In genomic region chr3:184669578-184669977, GRCh38 we compare ENCODE assay signal across 15 cellular contexts. TPM values are rescaled to one million over a fixed set of nuclear protein-coding genes. Genes with fewer than 3 reads are reported as not detected.
A peak's percentile ranks its signal among the peaks of the same experiment; 100 is the strongest.
DNase-seq lines count a peak whose midpoint lies in the region; ATAC-seq and TF ChIP-seq lines count a peak whose summit lies in the region.
"Had no signal": no experiment of that assay in that cellular context is flagged by ENCODE, and none has a peak within 500 bp of the region (broad histone marks: within the 10 kb centered on the region; RNA-seq: fewer than 3 reads in every experiment).

No MANE protein-coding gene starts in this region.

- no peak overlapping the region for H4K8ac ChIP-seq in trophoblast cell (ENCODE audit: low read depth, low read length)

- no peak overlapping the region for H3K18ac ChIP-seq in trophoblast cell (ENCODE audit: low read length)

- H2AK5ac ChIP-seq in trophoblast cell (ENCODE audit: low read length): no peak overlapping the region

- no peak overlapping the region for H3K23ac ChIP-seq in trophoblast cell (ENCODE audit: low read length)

- no peaks in the 10 kb centered on the region for H3K9me3 ChIP-seq in SK-N-SH
- no peaks in the 10 kb centered on the region for H3K9me3 ChIP-seq in trophoblast cell (ENCODE audit: insufficient read depth, low read depth, low read length)
- H3K9me3 ChIP-seq: BLaER1, Caco-2 had no signal

- no peak overlapping the region for H3K4ac ChIP-seq in trophoblast cell (ENCODE audit: low read depth, low read length)

- no peaks in the 10 kb centered on the region for H3K9me2 ChIP-seq in SK-N-SH

- no peak overlapping the region for H2AFZ ChIP-seq in SK-N-SH (ENCODE audit: low read depth)
- H2AFZ ChIP-seq in trophoblast cell (ENCODE audit: insufficient read depth, low read length, poor library complexity): no peak overlapping the region
- H2AFZ ChIP-seq: GM23248 had no signal

- H3F3A ChIP-seq in SK-N-SH (replicated peaks; ENCODE audit: insufficient read depth): no peaks in the 10 kb centered on the region

- H3K9ac ChIP-seq in SK-N-SH: no peak overlapping the region
- no peak overlapping the region for H3K9ac ChIP-seq in trophoblast cell (ENCODE audit: low read length)
- H3K9ac ChIP-seq: BLaER1, GM23248 had no signal

- CTCF ChIA-PET in SK-N-SH (lab: Yijun Ruan, JAX): no interaction called here

- WGBS in SK-N-SH (ENCODE audit: low lambda C conversion rate): 8% methylated on average over 4 of the region's 7 CpGs
- WGBS in trophoblast cell (ENCODE audit: extremely low coverage, insufficient coverage, insufficient read length): no CpG with 5 or more reads among the region's 7 CpGs

- POLR2A ChIA-PET in SK-N-SH (lab: Yijun Ruan, JAX): interaction anchor here (1.0 kb wide), 1 partner anchor 42 kb away, joined by 4 read pairs; the partner anchor contains the start of gene MAGEF1

- TF ChIP-seq CTCF in SK-N-SH (IDR thresholded peaks at IDR 0.05): no peak

- no peaks in the 10 kb centered on the region for H3K79me2 ChIP-seq in SK-N-SH (ENCODE audit: insufficient read depth)
- no peaks in the 10 kb centered on the region for H3K79me2 ChIP-seq in trophoblast cell (ENCODE audit: control insufficient read depth, insufficient read depth, low read length, poor library complexity)

- H3K27ac ChIP-seq in SK-N-SH (ENCODE audit: low read depth in 2 of 2, low read length in 1 of 2) (no peak overlapping the region), trophoblast cell (ENCODE audit: low read depth, low read length) (no peak overlapping the region)
- H3K27ac ChIP-seq: BLaER1, C4-2B, GM23248 had no signal

- intact Hi-C loops in posterior vena cava (cut with DNase I): no loop called here

- peak; percentile 71 for DNase-seq in ELF-1 (ENCODE audit: low read depth, low spot score)
- peak; percentile 63 for DNase-seq in SK-N-SH
- peak; percentile 83 to 89 for DNase-seq in trophoblast cell
- DNase-seq in posterior vena cava (ENCODE audit: low spot score): no peak
- DNase-seq in DMS114 treated with DMSO at 0.1 percent for 48 hours (lab: John Stamatoyannopoulos, UW; ENCODE audit: unreplicated experiment): no peak
- DNase-seq: Caco-2; CD4-positive, CD25-positive, alpha-beta regulatory T cell; CD8-positive, alpha-beta T cell; DMS79; GM23248; H7; HCEC 1CT had no signal

- no peak overlapping the region for H3K4me2 ChIP-seq in SK-N-SH
- H3K4me2 ChIP-seq in trophoblast cell (ENCODE audit: low read length): no peak overlapping the region
- H3K4me2 ChIP-seq: BLaER1 had no signal

- TF ChIP-seq RAD21 in SK-N-SH (IDR thresholded peaks at IDR 0.05; ENCODE audit: low read length): no peak; the same call in 1 of the 2 replicates

- H3K27me3 ChIP-seq in SK-N-SH (ENCODE audit: insufficient read depth) (no peaks in the 10 kb centered on the region; the same call in 1 of the 2 replicates), trophoblast cell (ENCODE audit: insufficient read depth, low read length) (no peaks in the 10 kb centered on the region)
- H3K27me3 ChIP-seq: BLaER1 had no signal

- ATAC-seq in GM18907 (IDR thresholded peaks at IDR 0.05; ENCODE audit: unreplicated experiment): no peak
- ATAC-seq: CD8-positive, alpha-beta T cell had no signal

- no peak overlapping the region for H2BK5ac ChIP-seq in trophoblast cell (ENCODE audit: low read depth, low read length, poor library complexity)

- H4K12ac ChIP-seq in trophoblast cell (ENCODE audit: low read depth, low read length): no peak overlapping the region

- H3K4me1 ChIP-seq in SK-N-SH (ENCODE audit: control insufficient read depth in 1 of 2, insufficient read depth in 2 of 2, low read depth in 1 of 2, low read length in 1 of 2) (peaks cover 0 to 9% of the 10 kb centered on the region in 2 experiments; a peak in 1 of 4 replicates), trophoblast cell (ENCODE audit: control insufficient read depth in 1 of 2, insufficient read depth in 2 of 2, low read length in 2 of 2) (peaks cover 9 to 19% of the 10 kb centered on the region in 2 experiments)

- H3K79me1 ChIP-seq in trophoblast cell (ENCODE audit: low read length): no peaks in the 10 kb centered on the region

- no peaks in the 10 kb centered on the region for H4K20me1 ChIP-seq in SK-N-SH (ENCODE audit: insufficient read depth)
- H4K20me1 ChIP-seq: BLaER1 had no signal

- TF ChIP-seq EP300 in SK-N-SH (IDR thresholded peaks at IDR 0.05; ENCODE audit: borderline replicate concordance in 1 of 2, low read depth in 1 of 2, low read length in 1 of 2): peak in 1 of 2 experiments; percentile 8; a peak in 1 of 4 replicates

- no peak overlapping the region for H2BK120ac ChIP-seq in trophoblast cell (ENCODE audit: insufficient read depth, low read length, poor library complexity)

- H3K4me3 ChIP-seq in SK-N-SH (ENCODE audit: low read depth in 2 of 2, low read length in 1 of 2): no peak overlapping the region
- H3K4me3 ChIP-seq in trophoblast cell (ENCODE audit: low read depth, low read length): no peak overlapping the region
- H3K4me3 ChIP-seq: BLaER1, GM23248 had no signal

- no peak overlapping the region for H2BK12ac ChIP-seq in trophoblast cell (ENCODE audit: low read length)

- no peak overlapping the region for H3K14ac ChIP-seq in trophoblast cell (ENCODE audit: low read length)

- no peaks in the 10 kb centered on the region for H3K36me3 ChIP-seq in SK-N-SH (replicated peaks in 1 of 2; ENCODE audit: control insufficient read depth in 1 of 2, insufficient read depth in 2 of 2, low read length in 1 of 2)
- H3K36me3 ChIP-seq in trophoblast cell (ENCODE audit: control insufficient read depth in 1 of 2, insufficient read depth in 2 of 2, low read length in 2 of 2): no peaks in the 10 kb centered on the region
- H3K36me3 ChIP-seq: BLaER1 had no signal

- no peak overlapping the region for H4K91ac ChIP-seq in trophoblast cell (ENCODE audit: low read depth, low read length)

TF ChIP-seq in SK-N-SH, 30 proteins besides CTCF, POLR2A, EP300 and RAD21:
- TF ChIP-seq EZH2phosphoT487 (IDR thresholded peaks at IDR 0.05; ENCODE audit: borderline replicate concordance, low read depth) (no peak), MXI1 (IDR thresholded peaks at IDR 0.05; ENCODE audit: low read depth, low read length) (peak; percentile 41; the same call in 1 of the 2 replicates), SMC3 (IDR thresholded peaks at IDR 0.05; ENCODE audit: low read depth, low read length) (0 out of 2 replicates have a peak, but pooled peaks have one; percentile 2), GATA2 (CRISPR knock-in tag; IDR thresholded peaks at IDR 0.05) (peak; percentile 72), FOXJ3 (CRISPR knock-in tag; IDR thresholded peaks at IDR 0.05) (no peak)

RNA-seq across cellular contexts. Expression of gene MAGEF1, which starts 42.3 kb away (rescaled TPM):
- polyA plus RNA-seq in SK-N-SH (2012; rRNA removed): 38.1 and 45.2 TPM in 2 replicates
- polyA plus RNA-seq in SK-N-SH (2012; cell fraction: cytosol; rRNA removed): 52.0 and 54.8 TPM in 2 replicates
- 17.9 and 18.3 TPM in 2 replicates for polyA plus RNA-seq in SK-N-SH (2012; cell fraction: nucleus; rRNA removed)
- 28.9 and 31.1 TPM in 2 replicates for polyA plus RNA-seq in trophoblast cell (2013)
- 10 to 100 TPM; 29.6 to 31.3 TPM for total RNA-seq in posterior vena cava

Comparison
In these comparisons a context has a peak if more than half of its experiments do, and no peak if none do; other contexts are left out.
1. DNase-seq: peak in ELF-1 (single experiment), SK-N-SH (single experiment) and trophoblast cell (2 of 2); none in posterior vena cava (single experiment) and DMS114 treated with DMSO at 0.1 percent for 48 hours (single experiment).